ENCODE assay signal across 15 cellular contexts in the genomic region with DNA sequence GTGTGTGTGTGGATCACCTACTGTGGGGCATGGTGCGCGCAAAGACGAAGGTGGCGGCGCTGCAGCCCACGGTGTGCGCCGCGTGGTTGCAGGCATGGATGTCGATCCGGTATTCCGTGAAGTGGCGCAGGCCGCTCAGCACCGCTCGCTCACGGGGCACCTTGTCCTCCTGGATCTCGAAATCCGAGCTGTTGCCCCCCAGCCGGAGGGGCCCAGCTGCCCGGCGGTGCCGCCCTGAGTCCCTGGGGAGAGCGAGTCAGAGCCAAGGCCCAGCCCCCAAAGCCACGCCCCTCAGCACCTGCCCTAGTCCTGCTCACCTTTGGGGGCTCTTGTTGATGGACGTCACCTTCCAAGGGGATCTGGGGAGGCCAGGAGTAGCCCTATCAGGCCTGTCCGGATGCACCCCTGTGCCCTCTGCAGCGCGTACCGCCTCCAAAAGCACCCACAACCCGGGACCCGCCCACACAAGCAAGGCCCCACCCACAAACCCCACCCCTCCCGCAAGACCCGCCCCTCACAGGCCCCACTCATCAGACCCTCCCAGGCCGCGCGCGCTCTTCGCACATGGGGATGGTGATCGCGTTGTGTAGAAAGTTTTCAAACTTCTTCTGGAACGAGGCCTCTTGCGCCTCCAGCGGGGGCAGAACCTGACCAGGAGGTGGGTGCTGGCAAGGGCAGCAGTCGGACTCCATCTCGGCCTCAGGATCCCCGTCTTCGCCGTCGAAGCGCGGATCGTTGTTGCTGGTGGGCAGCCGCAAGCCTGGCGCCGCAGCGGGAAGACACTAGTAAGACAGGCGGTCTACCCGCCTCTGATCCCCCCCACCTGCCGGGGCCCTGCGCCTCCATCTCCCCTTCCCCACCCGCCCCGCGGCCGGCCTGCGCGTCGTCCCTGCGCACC. TPM values are rescaled to one million over a fixed set of nuclear protein-coding genes. Genes with fewer than 3 reads are reported as not detected.
DNase-seq lines count a peak whose midpoint lies in the region; ATAC-seq and TF ChIP-seq lines count a peak whose summit lies in the region.
"Had no signal": no experiment of that assay in that cellular context is flagged by ENCODE, and none has a peak within 500 bp of the region (broad histone marks: within the 10 kb centered on the region; RNA-seq: fewer than 3 reads in every experiment).

No MANE protein-coding gene starts in this region.

- no peak overlapping the region for H3K9ac ChIP-seq in neural progenitor cell

- peaks cover 30% of the 10 kb centered on the region for H3K4me1 Mint-ChIP-seq in activated CD4-positive, alpha-beta T cell treated with anti-CD3 and anti-CD28 coated beads, Interleukin-2, amount 10 ng/mL, durations not matched to agents 24 days and 14 days
- peaks cover 32% of the 10 kb centered on the region for H3K4me1 Mint-ChIP-seq in neural progenitor cell

- no peaks in the 10 kb centered on the region for H3K79me2 ChIP-seq in neural progenitor cell (ENCODE audit: low read depth)

- H3K36me3 Mint-ChIP-seq in activated CD4-positive, alpha-beta T cell treated with anti-CD3 and anti-CD28 coated beads, Interleukin-2, amount 10 ng/mL, durations not matched to agents 24 days and 14 days (ENCODE audit: low read depth): peaks cover 2% of the 10 kb centered on the region
- H3K36me3 Mint-ChIP-seq in neural progenitor cell: peaks cover 2% of the 10 kb centered on the region

- H3F3A ChIP-seq in neural progenitor cell (ENCODE audit: low read depth): no peaks in the 10 kb centered on the region

- H3K9me3 ChIP-seq in neural progenitor cell (ENCODE audit: low read depth): no peaks in the 10 kb centered on the region
- H3K9me3 ChIP-seq: testis had no signal

- peak overlapping the region; percentile 25 for H3K4me3 ChIP-seq in coronary artery
- peak overlapping the region; percentile 24 for H3K4me3 ChIP-seq in neural progenitor cell
- H3K4me3 ChIP-seq: skin epidermis, testis had no signal

- H3K27ac ChIP-seq in coronary artery (no peak overlapping the region), neural progenitor cell (no peak overlapping the region)
- H3K27ac ChIP-seq: skin epidermis, testis had no signal

- in situ Hi-C loops in GM13977 (cut with MboI; ENCODE audit: low pct_unique_long_range_greater_than_20kb, low sequenced_read_pairs, unreplicated experiment): no loop called here

- no peaks in the 10 kb centered on the region for H3K36me3 ChIP-seq in neural progenitor cell

- ATAC-seq in HG03520 (IDR thresholded peaks at IDR 0.05; ENCODE audit: unreplicated experiment) (no peak), GM21576 (IDR thresholded peaks at IDR 0.05; ENCODE audit: unreplicated experiment) (no peak)
- ATAC-seq: left colon had no signal

- H3K27me3 ChIP-seq in neural progenitor cell: peaks cover 96% of the 10 kb centered on the region
- H3K27me3 ChIP-seq: testis had no signal

- peak; percentile 48 for DNase-seq in GM13977 (ENCODE audit: low spot score)
- DNase-seq in activated CD4-positive, alpha-beta T cell treated with anti-CD3 and anti-CD28 coated beads, Interleukin-2, amount 10 ng/mL, durations not matched to agents 24 days and 14 days: peak; percentile 79
- DNase-seq in coronary artery (ENCODE audit: low spot score): no peak
- peak; percentile 61 for DNase-seq in neural progenitor cell (ENCODE audit: low spot score)
- no peak for DNase-seq in inferior parietal cortex (ENCODE audit: extremely low spot score)
- DNase-seq in AG08395 (ENCODE audit: low spot score): no peak
- DNase-seq: DND-41, left colon, OCI-M1, testis had no signal

- H3K9me3 Mint-ChIP-seq in activated CD4-positive, alpha-beta T cell treated with anti-CD3 and anti-CD28 coated beads, Interleukin-2, amount 10 ng/mL, durations not matched to agents 24 days and 14 days: no peaks in the 10 kb centered on the region
- peaks cover 8% of the 10 kb centered on the region for H3K9me3 Mint-ChIP-seq in neural progenitor cell

- H3K27me3 Mint-ChIP-seq in activated CD4-positive, alpha-beta T cell treated with anti-CD3 and anti-CD28 coated beads, Interleukin-2, amount 10 ng/mL, durations not matched to agents 24 days and 14 days: peaks cover 48% of the 10 kb centered on the region
- H3K27me3 Mint-ChIP-seq in neural progenitor cell (ENCODE audit: insufficient read depth, low read depth): peaks cover 78% of the 10 kb centered on the region

- H3K4me2 ChIP-seq in neural progenitor cell: peak overlapping the region; percentile 74

- peaks cover 8% of the 10 kb centered on the region for H4K20me1 ChIP-seq in neural progenitor cell (ENCODE audit: low read depth)

- H3K27ac Mint-ChIP-seq in activated CD4-positive, alpha-beta T cell treated with anti-CD3 and anti-CD28 coated beads, Interleukin-2, amount 10 ng/mL, durations not matched to agents 24 days and 14 days: no peak overlapping the region
- no peak overlapping the region for H3K27ac Mint-ChIP-seq in neural progenitor cell

- no peak overlapping the region for H2AFZ ChIP-seq in neural progenitor cell (replicated peaks)

- intact Hi-C loops in activated CD4-positive, alpha-beta T cell treated with anti-CD3 and anti-CD28 coated beads, Interleukin-2, amount 10 ng/mL, durations not matched to agents 24 days and 14 days (cut with micrococcal nuclease): no loop called here

- H3K4me3 Mint-ChIP-seq in activated CD4-positive, alpha-beta T cell treated with anti-CD3 and anti-CD28 coated beads, Interleukin-2, amount 10 ng/mL, durations not matched to agents 24 days and 14 days: peak overlapping the region; percentile 71
- H3K4me3 Mint-ChIP-seq in neural progenitor cell: peak overlapping the region; percentile 53

- peaks cover 20% of the 10 kb centered on the region for H3K4me1 ChIP-seq in neural progenitor cell

- no peak for TF ChIP-seq CTCF in GM13977 (IDR thresholded peaks at IDR 0.05; ENCODE audit: extremely low read depth, insufficient read depth, missing control alignments)
- no peak for TF ChIP-seq CTCF in coronary artery (IDR thresholded peaks at IDR 0.05)
- peak; percentile 9 for TF ChIP-seq CTCF in neural progenitor cell (IDR thresholded peaks at IDR 0.05)

RNA-seq across cellular contexts. Expression of a gene that starts 13.6 kb away (rescaled TPM):
- total RNA-seq in activated CD4-positive, alpha-beta T cell treated with anti-CD3 and anti-CD28 coated beads, Interleukin-2, amount 10 ng/mL, durations not matched to agents 24 days and 14 days: 0.68 and 0.71 TPM in 2 replicates
- not detected in 2 replicates for total RNA-seq in neural progenitor cell (ENCODE audit: low replicate concordance)
- total RNA-seq: activated CD8-positive, alpha-beta memory T cell treated with anti-CD3 and anti-CD28 coated beads for 36 hours; left colon; M059J had no signal

RNA-seq across cellular contexts. Expression of a gene that starts 15.4 kb away (rescaled TPM):
- total RNA-seq in activated CD4-positive, alpha-beta T cell treated with anti-CD3 and anti-CD28 coated beads, Interleukin-2, amount 10 ng/mL, durations not matched to agents 24 days and 14 days: 54.3 and 61.2 TPM in 2 replicates
- 0.15 TPM in 1 of 2 replicates, not detected in the other for total RNA-seq in neural progenitor cell (ENCODE audit: low replicate concordance)
- total RNA-seq: M059J had no signal

RNA-seq across cellular contexts. Expression of a gene that starts 28.7 kb away (rescaled TPM):
- total RNA-seq in activated CD4-positive, alpha-beta T cell treated with anti-CD3 and anti-CD28 coated beads, Interleukin-2, amount 10 ng/mL, durations not matched to agents 24 days and 14 days: 277 and 282 TPM in 2 replicates
- 1.2 TPM in 1 of 2 replicates, not detected in the other for total RNA-seq in neural progenitor cell (ENCODE audit: low replicate concordance)

RNA-seq across cellular contexts. Expression of a gene that starts 48.2 kb away (rescaled TPM):
- total RNA-seq in activated CD4-positive, alpha-beta T cell treated with anti-CD3 and anti-CD28 coated beads, Interleukin-2, amount 10 ng/mL, durations not matched to agents 24 days and 14 days: 0.09 and 0.21 TPM in 2 replicates
- total RNA-seq in neural progenitor cell (ENCODE audit: low replicate concordance): 0.06 TPM in 1 of 2 replicates, not detected in the other

Comparison
In these comparisons a context has a peak if more than half of its experiments do, and no peak if none do; other contexts are left out.
1. DNase-seq: peak in GM13977 (single experiment), activated CD4-positive, alpha-beta T cell treated with anti-CD3 and anti-CD28 coated beads, Interleukin-2, amount 10 ng/mL, durations not matched to agents 24 days and 14 days (single experiment) and neural progenitor cell (single experiment); none in coronary artery (single experiment), inferior parietal cortex (single experiment) and AG08395 (single experiment).
2. RNA of a gene that starts 15.4 kb away (total RNA-seq): 54.3 to 61.2 TPM in activated CD4-positive, alpha-beta T cell treated with anti-CD3 and anti-CD28 coated beads, Interleukin-2, amount 10 ng/mL, durations not matched to agents 24 days and 14 days; 0.15 TPM in neural progenitor cell; every median in the first group is over 10 times any median in the second.
3. RNA of a gene that starts 28.7 kb away (total RNA-seq): 277 to 282 TPM in activated CD4-positive, alpha-beta T cell treated with anti-CD3 and anti-CD28 coated beads, Interleukin-2, amount 10 ng/mL, durations not matched to agents 24 days and 14 days; 1.2 TPM in neural progenitor cell; every median in the first group is over 100 times any median in the second.